ENCODE assay signal across 8 cellular contexts in genomic region chr2:36966370-36967235, GRCh38. TPM values are rescaled to one million over a fixed set of nuclear protein-coding genes. Genes with fewer than 3 reads are reported as not detected.
DNase-seq lines count a peak whose midpoint lies in the region; ATAC-seq and TF ChIP-seq lines count a peak whose summit lies in the region.

Gene STRN, minus strand, starts transcription at chr2:36966536. Its CDS starts 73 bp downstream, at chr2:36966463.

- H3K4me1 ChIP-seq in fibroblast of lung (ENCODE audit: control insufficient read depth, extremely low read depth, insufficient read depth, low read length) = peaks cover 2% of the 10 kb centered on the region

- peak within 1 kb of the TSS; percentile 98 for H3K27ac Mint-ChIP-seq in natural killer cell

- DNase-seq in EH (ENCODE audit: low read depth) = peak; percentile 97
- peak; percentile 57 for DNase-seq in H4 (ENCODE audit: low spot score)
- DNase-seq in LNCaP clone FGC (ENCODE audit: low read depth) = peak; percentile 76
- peak; percentile 97 for DNase-seq in RPMI8226
- DNase-seq in activated T-helper 1 cell treated with anti-CD3 and anti-CD28 coated beads, Interleukin-2, amount 50 U/mL, for 16 hours (ENCODE audit: low read depth in 1 of 2, low spot score in 1 of 2) = peak; percentile 92 to 98
- DNase-seq in fibroblast of lung (ENCODE audit: low read depth in 2 of 2) = peak; percentile 94 to 95
- DNase-seq in natural killer cell = peak; percentile 98
- peak; percentile 94 to 99 (median 97) for DNase-seq in stimulated activated naive CD4-positive, alpha-beta T cell (lab: John Stamatoyannopoulos, UW)

- H3K4me3 ChIP-seq in LNCaP clone FGC (ENCODE audit: low read depth, low read length) (peak within 1 kb of the TSS; percentile 62), fibroblast of lung (replicated peaks in 1 of 4; ENCODE audit: control extremely low read depth in 1 of 4, insufficient read depth in 1 of 4, low read depth in 3 of 4, low read length in 4 of 4) (peak within 1 kb of the TSS; percentile 86 to 96 (median 92))

- H3K9ac ChIP-seq in fibroblast of lung (ENCODE audit: insufficient read depth, low read length) = peak within 1 kb of the TSS; percentile 87

- no peaks in the 10 kb centered on the region for H3K9me3 ChIP-seq in fibroblast of lung (ENCODE audit: control insufficient read depth, insufficient read depth, low read depth, low read length)

- no peaks in the 10 kb centered on the region for H3K27me3 Mint-ChIP-seq in natural killer cell (ENCODE audit: low read depth in 2 of 2)

- ATAC-seq in natural killer cell = peak; percentile 91 to 98 (median 91)

- peak within 1 kb of the TSS; percentile 96 for H3K4me3 Mint-ChIP-seq in natural killer cell

- H3K79me2 ChIP-seq in fibroblast of lung (ENCODE audit: control insufficient read depth, insufficient read depth, low read length) = peaks cover 35% of the 10 kb centered on the region

- TF ChIP-seq CTCF in LNCaP clone FGC (IDR thresholded peaks at IDR 0.05; ENCODE audit: control insufficient read depth, extremely low read depth, insufficient read depth) (no peak), fibroblast of lung (conservative IDR thresholded peaks at IDR 0.05 in 1 of 2, IDR thresholded peaks at IDR 0.05 in 1 of 2; ENCODE audit: low read depth in 1 of 2, low read length in 2 of 2) (no peak), natural killer cell (IDR thresholded peaks at IDR 0.05) (no peak)

- H3K36me3 Mint-ChIP-seq in natural killer cell = no peaks in the 10 kb centered on the region

- intact Hi-C loops in natural killer cell (cut with micrococcal nuclease) = loop anchor here (5.0 kb wide), 1 partner anchor 164 kb away; no protein-coding TSS in a partner anchor

- peak within 1 kb of the TSS; percentile 80 for H3K27ac ChIP-seq in fibroblast of lung (ENCODE audit: insufficient read depth, low read length)

- H3K4me2 ChIP-seq in fibroblast of lung (ENCODE audit: extremely low read depth, insufficient read depth, low read length) = peak within 1 kb of the TSS; percentile 90

- H2AFZ ChIP-seq in fibroblast of lung (ENCODE audit: low read length) = peak within 1 kb of the TSS; percentile 94

- no peaks in the 10 kb centered on the region for H3K27me3 ChIP-seq in fibroblast of lung (ENCODE audit: control insufficient read depth, insufficient read depth, low read length)

- peaks cover 46 to 55% of the 10 kb centered on the region in 2 donors for H3K4me1 Mint-ChIP-seq in natural killer cell

- H3K36me3 ChIP-seq in fibroblast of lung (ENCODE audit: control insufficient read depth, insufficient read depth, low read length) = no peaks in the 10 kb centered on the region

- no peaks in the 10 kb centered on the region for H3K9me3 Mint-ChIP-seq in natural killer cell

- H4K20me1 ChIP-seq in fibroblast of lung (ENCODE audit: control insufficient read depth, extremely low read depth, insufficient read depth, low read length) = no peaks in the 10 kb centered on the region

RNA-seq across cellular contexts. Expression of gene STRN, which starts in this region (rescaled TPM):
- 4.0 and 4.3 TPM in 2 replicates for total RNA-seq in H4 (2014; rRNA removed; shearing (Covaris generic))
- total RNA-seq in fibroblast of lung (13.4 and 13.7 TPM in 2 replicates), natural killer cell (10 to 100 TPM; 43.1 to 49.9 (median 43.4) TPM)
- 17.5 and 19.9 TPM in 2 replicates for polyA plus RNA-seq in fibroblast of lung
- polyA plus RNA-seq in fibroblast of lung (2012) = 10.7 and 12.8 TPM in 2 replicates
- 7.7 and 8.5 TPM in 2 replicates for polyA minus RNA-seq in fibroblast of lung (ENCODE audit: low replicate concordance)

Comparison
In these comparisons a context has a peak if more than half of its experiments do, and no peak if none do; other contexts are left out.
1. Peak in every context shown above with its lines: DNase-seq, ATAC-seq, H3K4me3 ChIP-seq and H3K27ac ChIP-seq.